Comparison of ENCODE assay signal across 25 cellular contexts in genomic region chr15:90810354-90810753, GRCh38.
"Had no signal": no experiment of that assay in that cellular context is flagged by ENCODE, and none has a peak within 500 bp of the region (broad histone marks: within the 10 kb centered on the region; RNA-seq: fewer than 3 reads in every experiment).

No MANE protein-coding gene starts in this region.

- H2AFZ ChIP-seq: parathyroid adenoma had no signal

- DNase-seq: activated CD4-positive, alpha-beta T cell treated with anti-CD3 and anti-CD28 coated beads for 1 hour; activated CD8-positive, alpha-beta T cell treated with anti-CD3 and anti-CD28 coated beads, Interleukin-2, amount 10 ng/mL, durations not matched to agents 7 days and 5 days; activated naive CD4-positive, alpha-beta T cell; activated T-cell treated with anti-CD3 and anti-CD28 coated beads, Interleukin-2, amount 50 U/mL, for 24 hours; foreskin keratinocyte; heart left ventricle; hypothalamus; immature natural killer cell; kidney; left colon; midbrain; naive thymus-derived CD4-positive, alpha-beta T cell; nucleus accumbens; psoas muscle; stimulated activated CD4-positive, alpha-beta T cell treated with anti-CD3 and anti-CD28 coated beads, Interleukin-15, amount 100 ng/mL, for 24 hours; stimulated activated CD4-positive, alpha-beta T cell treated with anti-CD3 and anti-CD28 coated beads, Interleukin-2, amount 100 ng/mL, for 24 hours; stimulated activated naive CD4-positive, alpha-beta T cell treated with Interleukin-2 at 50 U/mL for 16 hours; T-cell; T1000; transverse colon had no signal

- H3K9ac ChIP-seq: parathyroid adenoma had no signal

- H3K4me3 ChIP-seq: esophagus muscularis mucosa, heart left ventricle, psoas muscle, transverse colon had no signal

- H3K9me3 ChIP-seq: esophagus muscularis mucosa, heart left ventricle, psoas muscle, transverse colon had no signal

- H3K4me1 Mint-ChIP-seq: central memory CD8-positive, alpha-beta T cell had no signal

- ATAC-seq: activated CD8-positive, alpha-beta T cell treated with anti-CD3 and anti-CD28 coated beads, Interleukin-2, amount 10 ng/mL, durations not matched to agents 7 days and 5 days; activated naive CD4-positive, alpha-beta T cell treated with anti-CD3 and anti-CD28 coated beads, Interleukin-2, amount 50 U/mL, for 72 hours; foreskin keratinocyte; heart left ventricle; left colon; naive thymus-derived CD4-positive, alpha-beta T cell; psoas muscle; T-cell had no signal

- H3K36me3 ChIP-seq: esophagus muscularis mucosa, transverse colon had no signal

- H3K27ac ChIP-seq: esophagus muscularis mucosa, foreskin keratinocyte, parathyroid adenoma, psoas muscle, transverse colon had no signal

- H3K9me3 Mint-ChIP-seq: activated naive CD4-positive, alpha-beta T cell treated with anti-CD3 and anti-CD28 coated beads, Interleukin-2, amount 50 U/mL, for 72 hours; activated T-cell treated with anti-CD3 and anti-CD28 coated beads, Interleukin-2, amount 50 U/mL, for 24 hours; central memory CD8-positive, alpha-beta T cell; dendritic cell treated with granulocyte-macrophage colony-stimulating factor and Interleukin-4, amounts not matched to agents 40 ng/mL and 50 ng/mL, for 4 days; immature natural killer cell; naive thymus-derived CD4-positive, alpha-beta T cell; T-cell had no signal

- H3K27me3 Mint-ChIP-seq: activated T-cell treated with anti-CD3 and anti-CD28 coated beads, Interleukin-2, amount 50 U/mL, for 24 hours; central memory CD8-positive, alpha-beta T cell; dendritic cell treated with granulocyte-macrophage colony-stimulating factor and Interleukin-4, amounts not matched to agents 40 ng/mL and 50 ng/mL, for 4 days; naive thymus-derived CD4-positive, alpha-beta T cell; T-cell had no signal

- H3K4me1 ChIP-seq: foreskin keratinocyte, parathyroid adenoma, psoas muscle had no signal

- H3K4me3 Mint-ChIP-seq: activated CD8-positive, alpha-beta T cell treated with anti-CD3 and anti-CD28 coated beads, Interleukin-2, amount 10 ng/mL, durations not matched to agents 7 days and 5 days; activated T-cell treated with anti-CD3 and anti-CD28 coated beads, Interleukin-2, amount 50 U/mL, for 24 hours; central memory CD8-positive, alpha-beta T cell; dendritic cell treated with granulocyte-macrophage colony-stimulating factor and Interleukin-4, amounts not matched to agents 40 ng/mL and 50 ng/mL, for 4 days; immature natural killer cell; T-cell had no signal

- H3K79me2 ChIP-seq: parathyroid adenoma had no signal

- H3K27ac Mint-ChIP-seq: dendritic cell treated with granulocyte-macrophage colony-stimulating factor and Interleukin-4, amounts not matched to agents 40 ng/mL and 50 ng/mL, for 4 days; T-cell had no signal

- H3K27me3 ChIP-seq: esophagus muscularis mucosa, foreskin keratinocyte, heart left ventricle, transverse colon had no signal
